ENCODE assay signal across 8 cellular contexts in the genomic region with DNA sequence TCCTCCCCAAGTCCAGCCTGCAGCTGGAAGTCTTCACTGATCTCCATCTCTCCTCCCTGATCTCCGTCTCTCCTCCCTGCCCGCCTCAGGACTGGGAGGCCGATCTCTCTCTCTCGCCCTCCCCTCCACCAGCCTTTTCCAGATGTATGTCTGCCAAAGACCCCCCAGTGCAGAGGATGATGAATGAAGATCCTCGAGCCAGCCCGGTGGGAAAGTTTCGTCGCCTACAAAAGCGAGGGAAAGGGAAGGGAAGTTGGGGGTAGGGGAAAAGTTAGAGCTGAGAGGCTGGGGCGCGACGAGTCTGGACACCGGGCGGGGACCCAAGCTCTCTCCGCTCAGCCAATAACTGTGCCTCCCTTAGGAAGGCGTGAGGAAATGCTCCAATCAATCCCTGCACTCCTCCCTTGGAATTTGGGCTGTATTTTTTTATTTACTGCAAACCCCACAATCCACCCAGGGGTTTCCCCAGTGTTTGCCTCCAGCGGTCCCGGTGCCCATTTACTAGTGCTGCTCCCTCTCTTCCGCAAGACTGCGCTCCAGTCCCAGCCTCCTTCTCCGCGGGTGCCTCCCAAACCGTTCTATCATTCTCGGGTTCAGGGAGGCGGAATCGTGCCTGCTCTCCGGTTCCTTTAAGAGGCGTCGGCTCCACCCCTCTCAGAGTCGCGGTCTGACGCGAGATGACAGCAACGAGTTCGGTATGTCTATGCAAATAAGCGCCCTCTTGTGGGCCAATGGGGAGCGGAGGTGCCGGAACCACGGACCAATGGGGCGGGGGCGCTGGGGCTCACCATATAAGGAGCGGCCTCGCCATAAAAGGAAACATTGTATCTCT. TPM values are rescaled to one million over a fixed set of nuclear protein-coding genes. Genes with fewer than 3 reads are reported as not detected.
A peak's percentile ranks its signal among the peaks of the same experiment; 100 is the strongest.
DNase-seq lines count a peak whose midpoint lies in the region; ATAC-seq lines count a peak whose summit lies in the region.

A gene (plus strand): TSS at position 818 of the 832 bp plus-strand sequence. CDS start 388 bp downstream, outside the sequence.

- no peaks in the 10 kb centered on the region for H3K27me3 Mint-ChIP-seq in activated CD8-positive, alpha-beta memory T cell treated with anti-CD3 and anti-CD28 coated beads, Interleukin-2, amount 10 ng/mL, durations not matched to agents 7 days and 5 days

- peak; percentile 98 for DNase-seq in COLO829 (ENCODE audit: low spot score)
- DNase-seq in HUDEP-2 (lab: John Stamatoyannopoulos, UW; ENCODE audit: unreplicated experiment in 76 of 76) = peak; percentile 90 to 100 (median 99)
- DNase-seq in NT2/D1 (ENCODE audit: low read depth, low spot score) = peak; percentile 96
- DNase-seq in activated CD8-positive, alpha-beta memory T cell treated with anti-CD3 and anti-CD28 coated beads, Interleukin-2, amount 10 ng/mL, durations not matched to agents 7 days and 5 days = peak; percentile 100
- peak; percentile 99 for DNase-seq in mesenteric fat pad (ENCODE audit: low spot score)
- peak; percentile 93 for DNase-seq in stimulated activated CD8-positive, alpha-beta memory T cell treated with anti-CD3 and anti-CD28 coated beads, Interleukin-15, amount 100 ng/mL, for 24 hours (ENCODE audit: low read depth)

- H3K9me3 Mint-ChIP-seq in activated CD8-positive, alpha-beta memory T cell treated with anti-CD3 and anti-CD28 coated beads, Interleukin-2, amount 10 ng/mL, durations not matched to agents 7 days and 5 days (ENCODE audit: low read depth) = no peaks in the 10 kb centered on the region

- H3K9me3 ChIP-seq in NT2/D1 (ENCODE audit: insufficient read depth, low read length) = no peaks in the 10 kb centered on the region

- H3K4me1 Mint-ChIP-seq in activated CD8-positive, alpha-beta memory T cell treated with anti-CD3 and anti-CD28 coated beads, Interleukin-2, amount 10 ng/mL, durations not matched to agents 7 days and 5 days = peaks cover 36% of the 10 kb centered on the region

- peaks cover 17% of the 10 kb centered on the region for H3K36me3 ChIP-seq in NT2/D1 (ENCODE audit: insufficient read depth, insufficient read length, low read length)

- H3K27ac Mint-ChIP-seq in activated CD8-positive, alpha-beta memory T cell treated with anti-CD3 and anti-CD28 coated beads, Interleukin-2, amount 10 ng/mL, durations not matched to agents 7 days and 5 days = peak within 1 kb of the TSS; percentile 92

- peak within 1 kb of the TSS; percentile 92 for H3K9ac ChIP-seq in NT2/D1 (ENCODE audit: insufficient read length, low read depth)

- peak; percentile 44 for ATAC-seq in GM21367 (IDR thresholded peaks at IDR 0.05; ENCODE audit: unreplicated experiment)
- ATAC-seq in activated CD8-positive, alpha-beta memory T cell treated with anti-CD3 and anti-CD28 coated beads, Interleukin-2, amount 10 ng/mL, durations not matched to agents 7 days and 5 days = peak; percentile 74

- no peaks in the 10 kb centered on the region for H3K27me3 ChIP-seq in NT2/D1 (ENCODE audit: insufficient read depth, insufficient read length)

- peaks cover 12% of the 10 kb centered on the region for H3K36me3 Mint-ChIP-seq in activated CD8-positive, alpha-beta memory T cell treated with anti-CD3 and anti-CD28 coated beads, Interleukin-2, amount 10 ng/mL, durations not matched to agents 7 days and 5 days

- peaks cover 7% of the 10 kb centered on the region for H3K4me1 ChIP-seq in NT2/D1 (ENCODE audit: insufficient read depth, insufficient read length)

- CTCF ChIA-PET in activated CD8-positive, alpha-beta memory T cell treated with anti-CD3 and anti-CD28 coated beads, Interleukin-2, amount 10 ng/mL, durations not matched to agents 7 days and 5 days (lab: Charles Lee) = interaction anchor here (1.2 to 1.7 kb wide), 4 partner anchors 10 to 59 kb away, joined by 3 to 9 read pairs (median 5); a partner anchor contains a TSS

- H3K4me3 ChIP-seq in NT2/D1 (ENCODE audit: insufficient read length, low read depth) = peak within 1 kb of the TSS; percentile 82

- H3K4me3 Mint-ChIP-seq in activated CD8-positive, alpha-beta memory T cell treated with anti-CD3 and anti-CD28 coated beads, Interleukin-2, amount 10 ng/mL, durations not matched to agents 7 days and 5 days = peak within 1 kb of the TSS; percentile 100

- in situ Hi-C loops in endometrial microvascular endothelial cells (cut with HindIII; ENCODE audit: inconsistent ontology term, low pct_unique_long_range_greater_than_20kb, low sequenced_read_pairs) = no loop called here

RNA-seq across cellular contexts. Expression of the gene that starts here (rescaled TPM):
- 10 to 100 TPM; 45.0 to 53.2 TPM for total RNA-seq in activated CD8-positive, alpha-beta memory T cell treated with anti-CD3 and anti-CD28 coated beads, Interleukin-2, amount 10 ng/mL, durations not matched to agents 7 days and 5 days
- 28.9 TPM for total RNA-seq in endometrial microvascular endothelial cells (ENCODE audit: inconsistent ontology term)
- 34.2 TPM for total RNA-seq in mesenteric fat pad

Comparison
In these comparisons a context has a peak if more than half of its experiments do, and no peak if none do; other contexts are left out.
1. Peak in every context shown above with its lines: DNase-seq, ATAC-seq and H3K4me3 ChIP-seq.